In the genomic region with DNA sequence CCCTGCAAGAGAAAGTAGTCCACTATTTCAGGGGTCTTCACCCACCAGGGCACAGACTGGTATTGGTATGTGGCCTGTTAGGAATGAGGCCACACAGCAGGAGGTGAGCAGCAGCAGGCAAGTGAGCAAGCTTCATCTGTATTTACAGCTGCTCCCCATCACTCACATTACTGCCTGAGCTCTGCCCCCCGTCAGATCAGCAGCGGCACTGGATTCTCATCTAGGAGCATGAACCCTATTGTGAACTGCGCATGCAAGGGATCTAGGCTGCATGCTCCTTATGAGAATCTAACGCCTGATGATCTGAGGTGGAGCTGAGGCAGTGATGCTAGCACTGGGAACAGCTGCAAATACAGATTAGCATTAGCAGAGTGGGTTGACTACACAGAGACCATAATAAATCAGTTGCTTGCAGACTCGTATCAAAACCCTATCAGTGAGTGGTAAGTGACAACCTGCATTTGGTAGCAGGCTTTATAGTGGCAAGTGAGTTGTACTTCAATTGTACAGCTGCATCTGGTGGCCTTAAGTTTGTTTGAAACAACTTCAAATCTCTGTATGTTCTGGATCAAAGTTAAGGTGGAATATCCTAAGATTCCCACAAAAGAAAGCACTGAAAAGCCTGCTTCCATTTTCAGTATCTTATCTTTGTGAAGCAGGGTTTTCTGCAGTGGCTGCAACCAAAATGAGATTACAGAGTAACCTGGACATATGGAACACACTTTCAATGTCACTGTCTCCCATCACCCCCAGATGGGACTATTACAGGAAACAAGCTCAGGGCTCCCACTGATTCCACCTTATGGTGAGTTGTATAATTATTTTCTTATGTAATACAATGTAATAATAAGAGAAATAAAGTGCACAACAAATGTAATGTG, we compare ENCODE assay signal across 21 cellular contexts. TPM values are rescaled to one million over a fixed set of nuclear protein-coding genes. Genes with fewer than 3 reads are reported as not detected.
A peak's percentile ranks its signal among the peaks of the same experiment; 100 is the strongest.
DNase-seq lines count a peak whose midpoint lies in the region; ATAC-seq and TF ChIP-seq lines count a peak whose summit lies in the region.
"Had no signal": no experiment of that assay in that cellular context is flagged by ENCODE, and none has a peak within 500 bp of the region (broad histone marks: within the 10 kb centered on the region; RNA-seq: fewer than 3 reads in every experiment).

No MANE protein-coding gene starts in this region.

- H2BK15ac ChIP-seq in mesendoderm (replicated peaks; ENCODE audit: low read depth), result no peak overlapping the region

- no peak overlapping the region for H4K5ac ChIP-seq in mesendoderm (ENCODE audit: low read length)

- H3K56ac ChIP-seq in mesendoderm (ENCODE audit: low read length), result no peak overlapping the region

- H3K18ac ChIP-seq in mesendoderm (ENCODE audit: low read length), result no peak overlapping the region

- H3K4me1 ChIP-seq in ACC112 (ENCODE audit: control insufficient read depth, insufficient read depth, low read length, unreplicated experiment) (peaks cover 10% of the 10 kb centered on the region), mesendoderm (ENCODE audit: control insufficient read depth, low read depth, low read length) (no peaks in the 10 kb centered on the region), upper lobe of right lung (no peaks in the 10 kb centered on the region)
- H3K4me1 ChIP-seq: BLaER1 treated with 17β-estradiol and CSF1 and Interleukin-3, amounts not matched to agents 10 nM and 100 nM; HAP-1 had no signal

- no peak overlapping the region for H3K9ac ChIP-seq in mesendoderm (ENCODE audit: low read length)
- H3K9ac ChIP-seq: BLaER1 treated with 17β-estradiol and CSF1 and Interleukin-3, amounts not matched to agents 10 nM and 100 nM had no signal

- no peak for ATAC-seq in upper lobe of right lung
- ATAC-seq: CD8-positive, alpha-beta T cell; SK-N-SH treated with all-trans-retinoic acid at 6 μM for 48 hours had no signal

- H3K79me2 ChIP-seq in ACC112 (ENCODE audit: control insufficient read depth, insufficient read depth, low read length, unreplicated experiment) (no peaks in the 10 kb centered on the region), mesendoderm (ENCODE audit: control insufficient read depth, insufficient read depth, low read length) (no peaks in the 10 kb centered on the region)

- intact Hi-C loops in upper lobe of right lung (cut with DNase I), result no loop called here

- H3K9me3 ChIP-seq in upper lobe of right lung, result no peaks in the 10 kb centered on the region
- H3K9me3 ChIP-seq: HAP-1 had no signal

- H2AFZ ChIP-seq in ACC112 (ENCODE audit: low read length, unreplicated experiment), result peak overlapping the region; percentile 68

- H3K4ac ChIP-seq in mesendoderm (ENCODE audit: low read depth, low read length), result no peak overlapping the region

- DNase-seq in NCI-H82 (lab: John Stamatoyannopoulos, UW) (peak; percentile 77), cerebellar cortex (ENCODE audit: low spot score) (peak; percentile 25), mesendoderm (peak; percentile 18), NCI-H1105 (lab: John Stamatoyannopoulos, UW) (no peak), upper lobe of right lung (no peak)
- DNase-seq in activated T-cell treated with anti-CD3 and anti-CD28 coated beads, Interleukin-2, amount 50 U/mL, for 48 hours, result no peak
- DNase-seq: Calu3; CD8-positive, alpha-beta T cell; DMS79; IMR-90; Kasumi-1; NCI-H1092 treated with DMSO at 0.1 percent for 48 hours; NCI-H2081; NCI-H446 treated with DMSO at 0.1 percent for 48 hours; Right ventricle myocardium superior had no signal

- H3K27ac ChIP-seq in ACC112 (ENCODE audit: low read depth, low read length) (no peak overlapping the region), mesendoderm (ENCODE audit: low read depth, low read length) (no peak overlapping the region), upper lobe of right lung (no peak overlapping the region)
- H3K27ac ChIP-seq: BLaER1 treated with 17β-estradiol and CSF1 and Interleukin-3, amounts not matched to agents 10 nM and 100 nM; HL-60 had no signal

- no peak overlapping the region for H4K8ac ChIP-seq in mesendoderm (ENCODE audit: low read depth, low read length)

- H3K27me3 ChIP-seq in ACC112 (ENCODE audit: insufficient read depth, low read length) (no peaks in the 10 kb centered on the region), mesendoderm (ENCODE audit: insufficient read depth, low read length, poor library complexity) (no peaks in the 10 kb centered on the region), upper lobe of right lung (no peaks in the 10 kb centered on the region)
- H3K27me3 ChIP-seq: BLaER1 treated with 17β-estradiol and CSF1 and Interleukin-3, amounts not matched to agents 10 nM and 100 nM had no signal

- H3K4me2 ChIP-seq in mesendoderm (ENCODE audit: low read length), result no peak overlapping the region
- H3K4me2 ChIP-seq: BLaER1 treated with 17β-estradiol and CSF1 and Interleukin-3, amounts not matched to agents 10 nM and 100 nM had no signal

- no peak overlapping the region for H2BK5ac ChIP-seq in mesendoderm (ENCODE audit: low read length)

- WGBS in mesendoderm (ENCODE audit: extremely low coverage, insufficient coverage, low lambda C conversion rate), result no CpG with 5 or more reads among the region's 5 CpGs

- H3K4me3 ChIP-seq in ACC112 (ENCODE audit: low read depth, low read length) (no peak overlapping the region), mesendoderm (ENCODE audit: low read length) (no peak overlapping the region), upper lobe of right lung (no peak overlapping the region)
- H3K4me3 ChIP-seq: BLaER1 treated with 17β-estradiol and CSF1 and Interleukin-3, amounts not matched to agents 10 nM and 100 nM; HAP-1 had no signal

- no peak overlapping the region for H2AK5ac ChIP-seq in mesendoderm (ENCODE audit: low read length)

- no peak overlapping the region for H3K23ac ChIP-seq in mesendoderm (ENCODE audit: low read length)

- H3K36me3 ChIP-seq in ACC112 (ENCODE audit: insufficient read depth, low read length) (no peaks in the 10 kb centered on the region), mesendoderm (ENCODE audit: control insufficient read depth, insufficient read depth, low read length) (no peaks in the 10 kb centered on the region), upper lobe of right lung (no peaks in the 10 kb centered on the region)
- H3K36me3 ChIP-seq: BLaER1 treated with 17β-estradiol and CSF1 and Interleukin-3, amounts not matched to agents 10 nM and 100 nM; HAP-1 had no signal

- no peak for TF ChIP-seq CTCF in upper lobe of right lung (IDR thresholded peaks at IDR 0.05)

- no peak overlapping the region for H2BK120ac ChIP-seq in mesendoderm (ENCODE audit: low read depth, low read length)

- no peaks in the 10 kb centered on the region for H3K79me1 ChIP-seq in mesendoderm (ENCODE audit: low read length)

RNA-seq across cellular contexts. Expression of a gene that starts 12.8 kb away (rescaled TPM):
- polyA plus RNA-seq in mesendoderm (2013, experiment 1 of 2), result 0.95 TPM
- 1.1 TPM for polyA plus RNA-seq in mesendoderm (2013, experiment 2 of 2)
- total RNA-seq in upper lobe of right lung, result 2.1 TPM
- total RNA-seq: CD8-positive, alpha-beta T cell; IMR-90; OCI-LY7; Right ventricle myocardium superior had no signal
- polyA plus RNA-seq: IMR-90 had no signal

Comparison
In these comparisons a context has a peak if more than half of its experiments do, and no peak if none do; other contexts are left out.
1. DNase-seq: peak in NCI-H82 (single experiment), cerebellar cortex (single experiment) and mesendoderm (single experiment); none in NCI-H1105 (single experiment), activated T-cell treated with anti-CD3 and anti-CD28 coated beads, Interleukin-2, amount 50 U/mL, for 48 hours (0 of 2) and upper lobe of right lung (single experiment).